Comparison of ENCODE assay signal across 19 cellular contexts in genomic region chr2:233371608-233372007, GRCh38.
"Had no signal": no experiment of that assay in that cellular context is flagged by ENCODE, and none has a peak within 500 bp of the region (broad histone marks: within the 10 kb centered on the region; RNA-seq: fewer than 3 reads in every experiment).

No MANE protein-coding gene starts in this region.

- H3K27ac Mint-ChIP-seq: progenitor cell of endocrine pancreas; stimulated activated naive CD8-positive, alpha-beta T cell treated with anti-CD3 and anti-CD28 coated beads, Interleukin-15, amount 100 ng/mL, for 72 hours; T-helper 2 cell treated with Interferon-gamma antibody and Interleukin-4, amounts not matched to agents 5 μg/mL and 100 μg/mL, for 36 hours had no signal

- ATAC-seq: gastroesophageal sphincter; lower lobe of right lung; natural killer cell treated with Interleukin-12 subunit alpha and Interleukin-12 subunit beta and Interleukin-15 and Interleukin-18, amount 100 ng/mL, for 72 hours; stimulated activated naive CD8-positive, alpha-beta T cell treated with anti-CD3 and anti-CD28 coated beads, Interleukin-15, amount 100 ng/mL, for 72 hours; upper lobe of right lung had no signal

- H3K27ac ChIP-seq: coronary artery, gastroesophageal sphincter, hepatocyte, lower lobe of right lung, testis, upper lobe of right lung had no signal

- H3K4me3 Mint-ChIP-seq: natural killer cell treated with Interleukin-12 subunit alpha and Interleukin-12 subunit beta and Interleukin-15 and Interleukin-18, amount 100 ng/mL, for 72 hours; stimulated activated naive CD8-positive, alpha-beta T cell treated with anti-CD3 and anti-CD28 coated beads, Interleukin-15, amount 100 ng/mL, for 72 hours; T-helper 2 cell treated with Interferon-gamma antibody and Interleukin-4, amounts not matched to agents 5 μg/mL and 100 μg/mL, for 36 hours had no signal

- H3K36me3 ChIP-seq: upper lobe of right lung had no signal

- H3K4me3 ChIP-seq: coronary artery, gastroesophageal sphincter, hepatocyte, lower lobe of right lung, testis, upper lobe of right lung had no signal

- H3K27me3 Mint-ChIP-seq: natural killer cell treated with Interleukin-12 subunit alpha and Interleukin-12 subunit beta and Interleukin-15 and Interleukin-18, amount 100 ng/mL, for 72 hours; progenitor cell of endocrine pancreas; stimulated activated naive CD8-positive, alpha-beta T cell treated with anti-CD3 and anti-CD28 coated beads, Interleukin-15, amount 100 ng/mL, for 72 hours had no signal

- H3K9me3 Mint-ChIP-seq: natural killer cell treated with Interleukin-12 subunit alpha and Interleukin-12 subunit beta and Interleukin-15 and Interleukin-18, amount 100 ng/mL, for 72 hours; stimulated activated naive CD8-positive, alpha-beta T cell treated with anti-CD3 and anti-CD28 coated beads, Interleukin-15, amount 100 ng/mL, for 72 hours; T-helper 2 cell treated with Interferon-gamma antibody and Interleukin-4, amounts not matched to agents 5 μg/mL and 100 μg/mL, for 36 hours had no signal

- H3K9me3 ChIP-seq: gastroesophageal sphincter, lower lobe of right lung, testis, upper lobe of right lung had no signal

- H3K4me1 ChIP-seq: lower lobe of right lung, testis had no signal

- DNase-seq: activated CD4-positive, alpha-beta T cell treated with anti-CD3 and anti-CD28 coated beads for 1 hour; activated CD4-positive, alpha-beta T cell treated with anti-CD3 and anti-CD28 coated beads, Interleukin-2, amount 50 U/mL, for 48 hours; activated gamma-delta T cell; activated T-cell treated with anti-CD3 and anti-CD28 coated beads, Interleukin-2, amount 50 U/mL, for 48 hours; effector CD4-positive, alpha-beta T cell; kidney glomerular epithelial cell; lower lobe of right lung; occipital lobe; stimulated activated CD4-positive, alpha-beta T cell treated with anti-CD3 and anti-CD28 coated beads, Interleukin-4, amount 100 ng/mL, for 1 hour; stimulated activated CD8-positive, alpha-beta memory T cell treated with anti-CD3 and anti-CD28 coated beads, Interleukin-4, amount 100 ng/mL, for 48 hours; stimulated activated naive CD8-positive, alpha-beta T cell treated with anti-CD3 and anti-CD28 coated beads, Interleukin-15, amount 100 ng/mL, for 72 hours; testis; upper lobe of right lung had no signal

- H3K27me3 ChIP-seq: gastroesophageal sphincter, hepatocyte, testis, upper lobe of right lung had no signal
